In the genomic region with DNA sequence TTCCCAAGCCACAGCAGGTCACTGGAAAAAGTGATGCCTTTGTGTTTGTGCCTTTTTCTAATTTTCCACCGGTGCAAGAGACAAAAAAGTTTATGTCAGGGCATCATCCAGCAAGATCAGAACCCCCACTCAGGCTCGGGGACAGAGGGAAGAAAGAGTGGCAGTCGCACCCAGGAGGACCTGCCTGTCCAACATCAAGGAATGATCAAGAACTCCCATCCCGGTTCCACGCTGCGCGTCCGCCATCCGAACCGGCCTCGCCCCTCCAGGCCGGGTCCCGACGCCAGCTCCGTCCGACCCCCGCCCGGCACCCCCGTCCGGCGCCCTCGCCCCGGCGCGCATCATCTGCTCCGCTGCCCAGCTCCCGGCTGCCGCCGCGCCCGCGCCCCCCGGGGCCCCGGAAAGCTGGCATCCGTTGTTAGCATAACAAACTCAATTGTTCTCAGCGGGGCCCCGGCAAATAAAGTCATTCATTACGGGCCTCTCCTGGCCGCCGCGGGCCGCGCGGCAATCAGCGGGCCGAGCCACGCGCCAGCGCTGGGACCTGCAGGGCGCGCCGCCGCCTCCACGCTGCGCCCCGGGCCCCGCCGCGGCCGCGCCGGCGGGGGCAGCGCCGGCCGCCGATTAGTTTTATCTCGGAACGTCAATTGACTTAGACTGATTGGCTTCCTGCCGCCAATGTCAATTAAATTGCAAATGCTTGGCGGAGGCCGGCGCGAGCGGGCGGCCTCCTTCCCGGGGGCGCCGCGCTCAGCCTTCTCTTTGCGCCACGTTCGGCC, we compare ENCODE assay signal across 13 cellular contexts. TPM values are rescaled to one million over a fixed set of nuclear protein-coding genes. Genes with fewer than 3 reads are reported as not detected.
A peak's percentile ranks its signal among the peaks of the same experiment; 100 is the strongest.
DNase-seq lines count a peak whose midpoint lies in the region; ATAC-seq and TF ChIP-seq lines count a peak whose summit lies in the region.
"Had no signal": no experiment of that assay in that cellular context is flagged by ENCODE, and none has a peak within 500 bp of the region (broad histone marks: within the 10 kb centered on the region; RNA-seq: fewer than 3 reads in every experiment).

No MANE protein-coding gene starts in this region.

- no peak for TF ChIP-seq CTCF in left lung (IDR thresholded peaks at IDR 0.05)
- no peak for TF ChIP-seq CTCF in esophagus squamous epithelium (IDR thresholded peaks at IDR 0.05)

- DNase-seq in H7 (peak; percentile 93), left lung (no peak), SKM-1 (lab: John Stamatoyannopoulos, UW; ENCODE audit: unreplicated experiment) (no peak), esophagus squamous epithelium (lab: John Stamatoyannopoulos, UW) (no peak)
- DNase-seq in central memory CD8-positive, alpha-beta T cell (ENCODE audit: low spot score in 2 of 2): no peak
- DNase-seq in naive thymus-derived CD8-positive, alpha-beta T cell: no peak
- DNase-seq: colonic mucosa, NCI-H1694, ovary, SIG-M5 had no signal

- H3K27ac ChIP-seq in BLaER1 treated with 17β-estradiol and CSF1 and Interleukin-3, amounts not matched to agents 10 nM and 100 nM: peak overlapping the region in 1 of 11 experiments; percentile 27; a peak in 1 of 22 replicates
- no peak overlapping the region for H3K27ac ChIP-seq in left lung
- no peak overlapping the region for H3K27ac ChIP-seq in esophagus squamous epithelium
- H3K27ac ChIP-seq: colonic mucosa, HL-60, ovary had no signal

- intact Hi-C loops in left lung (cut with DNase I) (no loop called here), esophagus squamous epithelium (cut with DNase I) (no loop called here)

- H3K27me3 Mint-ChIP-seq in central memory CD8-positive, alpha-beta T cell: peaks cover 94% of the 10 kb centered on the region
- peaks cover 33 to 94% (median 52%) of the 10 kb centered on the region in 5 donors for H3K27me3 Mint-ChIP-seq in naive thymus-derived CD8-positive, alpha-beta T cell

- peaks cover 60 to 86% (median 76%) of the 10 kb centered on the region in 11 experiments for H3K27me3 ChIP-seq in BLaER1 treated with 17β-estradiol and CSF1 and Interleukin-3, amounts not matched to agents 10 nM and 100 nM
- H3K27me3 ChIP-seq in H7 (ENCODE audit: control insufficient read depth, insufficient read depth, low read length) (peaks cover 71% of the 10 kb centered on the region), left lung (peaks cover 62 to 100% of the 10 kb centered on the region in 2 donors), esophagus squamous epithelium (peaks cover 0 to 99% (median 15%) of the 10 kb centered on the region in 4 donors)
- H3K27me3 ChIP-seq: ovary had no signal

- POLR2A ChIA-PET in naive thymus-derived CD8-positive, alpha-beta T cell (lab: Charles Lee): no interaction called here

- peaks cover 0 to 100% (median 94%) of the 10 kb centered on the region in 11 experiments; a peak in 19 of 22 replicates for H4K20me1 ChIP-seq in BLaER1 treated with 17β-estradiol and CSF1 and Interleukin-3, amounts not matched to agents 10 nM and 100 nM

- peak overlapping the region in 2 of 11 experiments; percentile 4 to 34; a peak in 2 of 22 replicates for H3K9ac ChIP-seq in BLaER1 treated with 17β-estradiol and CSF1 and Interleukin-3, amounts not matched to agents 10 nM and 100 nM

- H3K36me3 ChIP-seq in BLaER1 treated with 17β-estradiol and CSF1 and Interleukin-3, amounts not matched to agents 10 nM and 100 nM: peaks cover 0 to 94% (median 76%) of the 10 kb centered on the region in 11 experiments; a peak in 16 of 22 replicates
- H3K36me3 ChIP-seq in H7 (replicated peaks; ENCODE audit: control insufficient read depth, insufficient read depth, low read length): no peaks in the 10 kb centered on the region
- no peaks in the 10 kb centered on the region for H3K36me3 ChIP-seq in left lung
- no peaks in the 10 kb centered on the region for H3K36me3 ChIP-seq in esophagus squamous epithelium
- H3K36me3 ChIP-seq: colonic mucosa, ovary had no signal

- H3K9me3 ChIP-seq in BLaER1 treated with 17β-estradiol and CSF1 and Interleukin-3, amounts not matched to agents 10 nM and 100 nM (replicated peaks in 1 of 11): peaks cover 0 to 7% (median under 1%) of the 10 kb centered on the region in 11 experiments; a peak in 10 of 22 replicates
- H3K9me3 ChIP-seq in left lung: peaks cover 0 to 6% of the 10 kb centered on the region in 2 donors
- peaks cover 0 to 8% (median 7%) of the 10 kb centered on the region in 3 donors for H3K9me3 ChIP-seq in esophagus squamous epithelium
- H3K9me3 ChIP-seq: colonic mucosa, ovary had no signal

- H3K4me2 ChIP-seq in BLaER1 treated with 17β-estradiol and CSF1 and Interleukin-3, amounts not matched to agents 10 nM and 100 nM: peak overlapping the region; percentile 51 to 84 (median 65)

- peaks cover 3 to 27% (median 12%) of the 10 kb centered on the region in 10 experiments; a peak in 11 of 20 replicates for H3K4me1 ChIP-seq in BLaER1 treated with 17β-estradiol and CSF1 and Interleukin-3, amounts not matched to agents 10 nM and 100 nM
- H3K4me1 ChIP-seq in left lung (peaks cover 3 to 7% of the 10 kb centered on the region in 2 donors), esophagus squamous epithelium (peaks cover 3 to 23% (median 7%) of the 10 kb centered on the region in 3 donors)
- H3K4me1 ChIP-seq: colonic mucosa had no signal

- peaks cover 6% of the 10 kb centered on the region for H3K9me3 Mint-ChIP-seq in central memory CD8-positive, alpha-beta T cell
- H3K9me3 Mint-ChIP-seq in naive thymus-derived CD8-positive, alpha-beta T cell: peaks cover 0 to 14% (median 10%) of the 10 kb centered on the region in 9 donors

- no peak for TF ChIP-seq POLR2A in esophagus squamous epithelium (IDR thresholded peaks at IDR 0.05)

- no peak for ATAC-seq in central memory CD8-positive, alpha-beta T cell (replicated peaks; ENCODE audit: extremely low read depth, poor library complexity, severe bottlenecking)
- ATAC-seq in naive thymus-derived CD8-positive, alpha-beta T cell: peak; percentile 25 to 41
- ATAC-seq in left lung (no peak), GM21619 (IDR thresholded peaks at IDR 0.05; ENCODE audit: unreplicated experiment) (no peak)

- H3K4me3 Mint-ChIP-seq in central memory CD8-positive, alpha-beta T cell: peak overlapping the region; percentile 37
- H3K4me3 Mint-ChIP-seq in naive thymus-derived CD8-positive, alpha-beta T cell: peak overlapping the region in 9 of 10 donors; percentile 28 to 78 (median 57)

- peaks cover 4% of the 10 kb centered on the region for H3K4me1 Mint-ChIP-seq in central memory CD8-positive, alpha-beta T cell
- peaks cover 3 to 35% (median 16%) of the 10 kb centered on the region in 4 donors for H3K4me1 Mint-ChIP-seq in naive thymus-derived CD8-positive, alpha-beta T cell

- 3 to 36% methylated on average over 9 to 15 of the region's 83 CpGs for WGBS in esophagus squamous epithelium, 2 donors

- H3K36me3 Mint-ChIP-seq in central memory CD8-positive, alpha-beta T cell (ENCODE audit: insufficient read depth): peaks cover 5% of the 10 kb centered on the region
- H3K36me3 Mint-ChIP-seq in naive thymus-derived CD8-positive, alpha-beta T cell: peaks cover 3 to 10% (median 3%) of the 10 kb centered on the region in 3 donors

- H3K27ac Mint-ChIP-seq in central memory CD8-positive, alpha-beta T cell (ENCODE audit: low read depth): no peak overlapping the region
- H3K27ac Mint-ChIP-seq in naive thymus-derived CD8-positive, alpha-beta T cell: peak overlapping the region in 1 of 10 donors; percentile 29

- peak overlapping the region in 9 of 10 experiments; percentile 25 to 62 (median 47); a peak in 15 of 20 replicates for H3K4me3 ChIP-seq in BLaER1 treated with 17β-estradiol and CSF1 and Interleukin-3, amounts not matched to agents 10 nM and 100 nM
- H3K4me3 ChIP-seq in H7 (ENCODE audit: insufficient read depth, low read depth, low read length): peak overlapping the region; percentile 43
- H3K4me3 ChIP-seq in left lung: no peak overlapping the region
- H3K4me3 ChIP-seq in esophagus squamous epithelium: peak overlapping the region in 2 of 4 donors; percentile 29 to 50
- H3K4me3 ChIP-seq: colonic mucosa, ovary had no signal

RNA-seq across cellular contexts. Expression of a gene that starts 48.1 kb away (rescaled TPM):
- total RNA-seq in H7 (2014; rRNA removed; shearing (Covaris generic)): 1.7 and 4.7 TPM in 2 replicates
- 1 to 10 TPM; 8.5 to 8.7 TPM for total RNA-seq in naive thymus-derived CD8-positive, alpha-beta T cell
- polyA plus RNA-seq in naive thymus-derived CD8-positive, alpha-beta T cell: under 1 TPM in 1 of 3 donors, not detected in 2; 0.12 TPM
- under 1 TPM; 0.03 to 0.65 TPM for total RNA-seq in left lung
- under 1 TPM in 2 of 4 donors, not detected in 2; under 0.01 to 0.29 TPM for total RNA-seq in esophagus squamous epithelium

Comparison
In these comparisons a context has a peak if more than half of its experiments do, and no peak if none do; other contexts are left out.
1. H3K4me3 ChIP-seq: peak in BLaER1 treated with 17β-estradiol and CSF1 and Interleukin-3, amounts not matched to agents 10 nM and 100 nM (9 of 10) and H7 (single experiment); none in left lung (0 of 2).
2. ATAC-seq: peak in naive thymus-derived CD8-positive, alpha-beta T cell (2 of 2); none in central memory CD8-positive, alpha-beta T cell (single experiment), left lung (single experiment) and GM21619 (single experiment).